In the genomic region with DNA sequence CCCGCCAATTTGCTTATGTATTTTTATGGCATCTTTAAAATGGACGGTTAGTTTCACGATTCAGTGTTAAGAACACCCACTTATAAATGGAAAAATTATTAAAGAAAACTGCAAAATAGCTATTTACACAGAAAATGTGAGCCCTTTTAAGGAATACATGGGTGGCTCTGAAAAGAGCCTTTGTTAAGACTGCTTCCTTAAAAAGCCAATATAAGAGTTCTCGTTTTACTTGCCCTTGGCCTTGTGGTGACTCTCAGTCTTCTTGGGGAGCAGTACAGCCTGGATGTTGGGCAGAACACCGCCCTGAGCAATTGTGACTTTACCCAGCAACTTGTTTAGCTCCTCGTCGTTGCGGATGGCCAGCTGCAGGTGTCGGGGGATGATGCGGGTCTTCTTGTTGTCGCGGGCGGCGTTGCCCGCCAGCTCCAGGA, we compare ENCODE assay signal across 1 cellular context.
TF ChIP-seq lines count a peak whose summit lies in the region.

No MANE protein-coding gene starts in this region.

TF ChIP-seq in GM23338, 12 proteins besides CTCF, POLR2A, EP300 and RAD21 (continued from another document):
- TF ChIP-seq, protein P1, sequence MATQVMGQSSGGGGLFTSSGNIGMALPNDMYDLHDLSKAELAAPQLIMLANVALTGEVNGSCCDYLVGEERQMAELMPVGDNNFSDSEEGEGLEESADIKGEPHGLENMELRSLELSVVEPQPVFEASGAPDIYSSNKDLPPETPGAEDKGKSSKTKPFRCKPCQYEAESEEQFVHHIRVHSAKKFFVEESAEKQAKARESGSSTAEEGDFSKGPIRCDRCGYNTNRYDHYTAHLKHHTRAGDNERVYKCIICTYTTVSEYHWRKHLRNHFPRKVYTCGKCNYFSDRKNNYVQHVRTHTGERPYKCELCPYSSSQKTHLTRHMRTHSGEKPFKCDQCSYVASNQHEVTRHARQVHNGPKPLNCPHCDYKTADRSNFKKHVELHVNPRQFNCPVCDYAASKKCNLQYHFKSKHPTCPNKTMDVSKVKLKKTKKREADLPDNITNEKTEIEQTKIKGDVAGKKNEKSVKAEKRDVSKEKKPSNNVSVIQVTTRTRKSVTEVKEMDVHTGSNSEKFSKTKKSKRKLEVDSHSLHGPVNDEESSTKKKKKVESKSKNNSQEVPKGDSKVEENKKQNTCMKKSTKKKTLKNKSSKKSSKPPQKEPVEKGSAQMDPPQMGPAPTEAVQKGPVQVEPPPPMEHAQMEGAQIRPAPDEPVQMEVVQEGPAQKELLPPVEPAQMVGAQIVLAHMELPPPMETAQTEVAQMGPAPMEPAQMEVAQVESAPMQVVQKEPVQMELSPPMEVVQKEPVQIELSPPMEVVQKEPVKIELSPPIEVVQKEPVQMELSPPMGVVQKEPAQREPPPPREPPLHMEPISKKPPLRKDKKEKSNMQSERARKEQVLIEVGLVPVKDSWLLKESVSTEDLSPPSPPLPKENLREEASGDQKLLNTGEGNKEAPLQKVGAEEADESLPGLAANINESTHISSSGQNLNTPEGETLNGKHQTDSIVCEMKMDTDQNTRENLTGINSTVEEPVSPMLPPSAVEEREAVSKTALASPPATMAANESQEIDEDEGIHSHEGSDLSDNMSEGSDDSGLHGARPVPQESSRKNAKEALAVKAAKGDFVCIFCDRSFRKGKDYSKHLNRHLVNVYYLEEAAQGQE (IDR thresholded peaks at IDR 0.05; ENCODE audit: unreplicated experiment) = no peak
- TF ChIP-seq POLR2AphosphoS5 (IDR thresholded peaks at IDR 0.05; ENCODE audit: low read depth) (no peak), ZNF114 (CRISPR knock-in tag; IDR thresholded peaks at IDR 0.05) (no peak), CREB1 (CRISPR knock-in tag; IDR thresholded peaks at IDR 0.05; ENCODE audit: low read depth) (no peak), NANOG (IDR thresholded peaks at IDR 0.05; ENCODE audit: borderline replicate concordance) (no peak), EZH2phosphoT487 (IDR thresholded peaks at IDR 0.05; ENCODE audit: unreplicated experiment) (no peak)
- TF ChIP-seq, protein P2, sequence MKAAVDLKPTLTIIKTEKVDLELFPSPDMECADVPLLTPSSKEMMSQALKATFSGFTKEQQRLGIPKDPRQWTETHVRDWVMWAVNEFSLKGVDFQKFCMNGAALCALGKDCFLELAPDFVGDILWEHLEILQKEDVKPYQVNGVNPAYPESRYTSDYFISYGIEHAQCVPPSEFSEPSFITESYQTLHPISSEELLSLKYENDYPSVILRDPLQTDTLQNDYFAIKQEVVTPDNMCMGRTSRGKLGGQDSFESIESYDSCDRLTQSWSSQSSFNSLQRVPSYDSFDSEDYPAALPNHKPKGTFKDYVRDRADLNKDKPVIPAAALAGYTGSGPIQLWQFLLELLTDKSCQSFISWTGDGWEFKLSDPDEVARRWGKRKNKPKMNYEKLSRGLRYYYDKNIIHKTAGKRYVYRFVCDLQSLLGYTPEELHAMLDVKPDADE (IDR thresholded peaks at IDR 0.05) = no peak
